ENCODE assay signal across 8 cellular contexts in genomic region chr6:156963712-156964700, GRCh38.
DNase-seq lines count a peak whose midpoint lies in the region; ATAC-seq and TF ChIP-seq lines count a peak whose summit lies in the region.

No MANE protein-coding gene starts in this region.

- no peaks in the 10 kb centered on the region for H3K9me3 ChIP-seq in sigmoid colon

- DNase-seq in Right ventricle myocardium inferior (ENCODE audit: missing footprints): no peak
- DNase-seq in cardiac septum (ENCODE audit: low spot score): no peak
- peak; percentile 50 for DNase-seq in SIG-M5 treated with dmso at 0.1 percent for 504 hours (lab: John Stamatoyannopoulos, UW; ENCODE audit: unreplicated experiment)
- DNase-seq in fibroblast of peridontal ligament (ENCODE audit: extremely low read depth): peak; percentile 70
- no peak for DNase-seq in sigmoid colon
- DNase-seq in HUDEP-2 (lab: John Stamatoyannopoulos, UW; ENCODE audit: unreplicated experiment in 76 of 76): no peak
- DNase-seq in COLO829 (ENCODE audit: low spot score): no peak
- DNase-seq in NCI-H1930 (lab: John Stamatoyannopoulos, UW): no peak

- TF ChIP-seq POLR2A in sigmoid colon (IDR thresholded peaks at IDR 0.05): no peak

- H3K4me1 ChIP-seq in sigmoid colon: peaks cover 0 to 30% (median 18%) of the 10 kb centered on the region in 4 donors

- no peaks in the 10 kb centered on the region for H3K27me3 ChIP-seq in sigmoid colon

- no peaks in the 10 kb centered on the region for H3K36me3 ChIP-seq in sigmoid colon

- no peak for TF ChIP-seq CTCF in sigmoid colon (IDR thresholded peaks at IDR 0.05)

- peak overlapping the region in 3 of 4 donors; percentile 18 to 28 (median 24) for H3K4me3 ChIP-seq in sigmoid colon

- ATAC-seq in Right ventricle myocardium inferior: peak; percentile 67

- intact Hi-C loops in Right ventricle myocardium inferior (cut with DNase I): no loop called here
- intact Hi-C loops in cardiac septum (cut with DNase I): no loop called here
- intact Hi-C loops in sigmoid colon (cut with DNase I): no loop called here

- WGBS in sigmoid colon, 2 donors: 65 to 66% methylated on average over 10 of the region's 10 CpGs

- no peak for TF ChIP-seq EP300 in sigmoid colon (IDR thresholded peaks at IDR 0.05)

- H3K27ac ChIP-seq in sigmoid colon: peak overlapping the region; percentile 17 to 56 (median 45)

Comparison
In these comparisons a context has a peak if more than half of its experiments do, and no peak if none do; other contexts are left out.
1. DNase-seq: peak in SIG-M5 treated with dmso at 0.1 percent for 504 hours (single experiment) and fibroblast of peridontal ligament (single experiment); none in Right ventricle myocardium inferior (single experiment), cardiac septum (single experiment), sigmoid colon (single experiment), HUDEP-2 (0 of 76), COLO829 (single experiment) and NCI-H1930 (0 of 2).